In the genomic region with DNA sequence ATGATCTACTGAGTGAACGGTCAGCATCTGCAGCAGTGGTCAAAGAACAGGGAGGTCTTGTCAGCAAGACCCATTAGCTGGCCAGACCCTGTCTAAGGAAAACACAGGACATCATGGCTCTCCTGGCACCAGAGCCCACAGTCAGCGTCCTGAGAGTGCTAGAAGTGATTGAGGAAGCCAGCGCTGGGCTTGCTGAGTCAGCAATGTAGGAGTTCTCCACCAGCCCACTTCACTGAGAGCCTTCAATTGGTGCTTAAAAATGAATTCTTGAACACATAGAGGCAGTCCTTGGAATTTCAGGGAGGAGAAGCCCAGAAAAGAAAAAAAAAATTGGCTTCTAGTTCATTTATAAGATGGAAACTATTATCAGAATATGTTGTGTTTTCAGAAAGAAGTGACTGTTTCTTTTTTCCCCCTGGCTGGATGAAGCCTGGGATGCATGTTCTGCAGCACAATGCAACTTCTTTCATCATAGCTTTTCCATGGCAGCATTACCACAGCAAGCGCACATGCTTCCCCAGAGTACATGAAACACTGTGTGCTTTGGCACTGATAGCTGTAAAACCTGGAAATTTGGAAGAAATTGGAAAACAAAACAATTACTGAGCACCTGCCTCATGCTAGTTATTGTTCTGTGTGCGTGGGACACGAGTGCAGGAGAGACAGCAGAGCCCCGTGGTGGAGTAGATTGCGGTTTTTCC, we compare ENCODE assay signal across 2 cellular contexts.
TF ChIP-seq lines count a peak whose summit lies in the region.

No MANE protein-coding gene starts in this region.

TF ChIP-seq in HepG2, 621 proteins besides CTCF, POLR2A, EP300 and RAD21:
- peak; percentile 91 to 97 for TF ChIP-seq MAFK (conservative IDR thresholded peaks at IDR 0.05 in 1 of 2, IDR thresholded peaks at IDR 0.05 in 1 of 2; ENCODE audit: low read length in 2 of 2)
- no peak for TF ChIP-seq ZSCAN29 (CRISPR knock-in tag; conservative IDR thresholded peaks at IDR 0.05)
- TF ChIP-seq MAFF (IDR thresholded peaks at IDR 0.05; ENCODE audit: low read depth, low read length), result peak; percentile 94

TF ChIP-seq in K562, 482 proteins besides CTCF, POLR2A, EP300 and RAD21:
- TF ChIP-seq MAFG (tag; conservative IDR thresholded peaks at IDR 0.05) (peak; percentile 95), ATF7 (IDR thresholded peaks at IDR 0.05) (no peak), ZNF316 (IDR thresholded peaks at IDR 0.05) (peak; percentile 95), MAFK (IDR thresholded peaks at IDR 0.05; ENCODE audit: low read length) (peak; percentile 96), MAFF (IDR thresholded peaks at IDR 0.05; ENCODE audit: low read length) (peak; percentile 96), C11orf30 (IDR thresholded peaks at IDR 0.05; ENCODE audit: low read depth) (peak; percentile 92)
